Comparison of ENCODE assay signal across 6 cellular contexts in genomic region chr19:16541526-16542044, GRCh38. TPM values are rescaled to one million over a fixed set of nuclear protein-coding genes. Genes with fewer than 3 reads are reported as not detected.
DNase-seq lines count a peak whose midpoint lies in the region; ATAC-seq and TF ChIP-seq lines count a peak whose summit lies in the region.

No MANE protein-coding gene starts in this region.

- peak; percentile 16 for DNase-seq in activated naive CD4-positive, alpha-beta T cell treated with Interleukin-2 at 50 U/mL for 16 hours
- no peak for DNase-seq in activated naive CD4-positive, alpha-beta T cell (lab: John Stamatoyannopoulos, UW)
- DNase-seq in activated CD8-positive, alpha-beta T cell treated with anti-CD3 and anti-CD28 coated beads, Interleukin-2, amount 10 ng/mL, durations not matched to agents 7 days and 5 days = peak; percentile 47
- DNase-seq in lower leg skin (ENCODE audit: low spot score in 2 of 2) (no peak), amygdala (lab: John Stamatoyannopoulos, UW) (no peak), NCI-H2081 (lab: John Stamatoyannopoulos, UW) (no peak)

- H3K4me1 Mint-ChIP-seq in activated CD8-positive, alpha-beta T cell treated with anti-CD3 and anti-CD28 coated beads, Interleukin-2, amount 10 ng/mL, durations not matched to agents 7 days and 5 days (ENCODE audit: low read depth) = peaks cover 57% of the 10 kb centered on the region

- peak overlapping the region; percentile 94 for H3K4me3 ChIP-seq in lower leg skin (ENCODE audit: low read depth, poor library complexity, severe bottlenecking)

- TF ChIP-seq POLR2A in lower leg skin (IDR thresholded peaks at IDR 0.05) = no peak

- no peak for TF ChIP-seq CTCF in lower leg skin (IDR thresholded peaks at IDR 0.05)

- H3K9me3 Mint-ChIP-seq in activated CD8-positive, alpha-beta T cell treated with anti-CD3 and anti-CD28 coated beads, Interleukin-2, amount 10 ng/mL, durations not matched to agents 7 days and 5 days (ENCODE audit: insufficient read depth) = no peaks in the 10 kb centered on the region

- intact Hi-C loops in lower leg skin (cut with DNase I; ENCODE audit: low total_unique reads) = no loop called here

- CTCF ChIA-PET in activated CD8-positive, alpha-beta T cell treated with anti-CD3 and anti-CD28 coated beads, Interleukin-2, amount 10 ng/mL, durations not matched to agents 7 days and 5 days (lab: Charles Lee) = interaction anchor here (1.1 kb wide), 1 partner anchor 45 kb away, joined by 4 read pairs; the partner anchor contains the start of genes C19orf44 and CALR3

- peak; percentile 9 for ATAC-seq in activated CD8-positive, alpha-beta T cell treated with anti-CD3 and anti-CD28 coated beads, Interleukin-2, amount 10 ng/mL, durations not matched to agents 7 days and 5 days

- H3K27me3 Mint-ChIP-seq in activated CD8-positive, alpha-beta T cell treated with anti-CD3 and anti-CD28 coated beads, Interleukin-2, amount 10 ng/mL, durations not matched to agents 7 days and 5 days (ENCODE audit: low read depth) = no peaks in the 10 kb centered on the region

- 0 to 1% methylated on average over 22 to 29 of the region's 29 CpGs for WGBS in lower leg skin, 2 donors

- H3K4me3 Mint-ChIP-seq in activated CD8-positive, alpha-beta T cell treated with anti-CD3 and anti-CD28 coated beads, Interleukin-2, amount 10 ng/mL, durations not matched to agents 7 days and 5 days = peak overlapping the region; percentile 85

- H3K36me3 Mint-ChIP-seq in activated CD8-positive, alpha-beta T cell treated with anti-CD3 and anti-CD28 coated beads, Interleukin-2, amount 10 ng/mL, durations not matched to agents 7 days and 5 days (ENCODE audit: low read depth) = peaks cover 53% of the 10 kb centered on the region

- POLR2A ChIA-PET in activated CD8-positive, alpha-beta T cell treated with anti-CD3 and anti-CD28 coated beads, Interleukin-2, amount 10 ng/mL, durations not matched to agents 7 days and 5 days (lab: Charles Lee) = interaction anchor here (0.7 to 1.6 kb wide), 6 partner anchors 25 to 87 kb away, joined by 3 to 7 read pairs (median 3); partner anchors contain the start of gene MED26

- H3K27ac Mint-ChIP-seq in activated CD8-positive, alpha-beta T cell treated with anti-CD3 and anti-CD28 coated beads, Interleukin-2, amount 10 ng/mL, durations not matched to agents 7 days and 5 days = peak overlapping the region; percentile 69

RNA-seq across cellular contexts. Expression of gene CHERP, which starts 0.7 kb away (rescaled TPM):
- total RNA-seq in activated CD8-positive, alpha-beta T cell treated with anti-CD3 and anti-CD28 coated beads, Interleukin-2, amount 10 ng/mL, durations not matched to agents 7 days and 5 days = 10 to 100 TPM; 60.0 to 60.8 TPM
- 10 to 100 TPM in 3 of 4 donors, 1 to 10 TPM in 1; 9.7 to 32.7 (median 12.6) TPM for total RNA-seq in lower leg skin

RNA-seq across cellular contexts. Expression of gene SLC35E1, which starts 30.6 kb away (rescaled TPM):
- total RNA-seq in activated CD8-positive, alpha-beta T cell treated with anti-CD3 and anti-CD28 coated beads, Interleukin-2, amount 10 ng/mL, durations not matched to agents 7 days and 5 days = 10 to 100 TPM; 55.6 to 61.9 TPM
- total RNA-seq in lower leg skin = 10 to 100 TPM; 30.7 to 43.2 (median 39.2) TPM

RNA-seq across cellular contexts. Expression of gene C19orf44, which starts 45.4 kb away (rescaled TPM):
- 1 to 10 TPM; 3.0 to 3.1 TPM for total RNA-seq in activated CD8-positive, alpha-beta T cell treated with anti-CD3 and anti-CD28 coated beads, Interleukin-2, amount 10 ng/mL, durations not matched to agents 7 days and 5 days
- total RNA-seq in lower leg skin = 1 to 10 TPM; 3.7 to 5.0 (median 4.8) TPM

RNA-seq across cellular contexts. Expression of gene CALR3, which starts 45.6 kb away (rescaled TPM):
- total RNA-seq in activated CD8-positive, alpha-beta T cell treated with anti-CD3 and anti-CD28 coated beads, Interleukin-2, amount 10 ng/mL, durations not matched to agents 7 days and 5 days = not detected
- not detected for total RNA-seq in lower leg skin

Comparison
In these comparisons a context has a peak if more than half of its experiments do, and no peak if none do; other contexts are left out.
1. DNase-seq: peak in activated naive CD4-positive, alpha-beta T cell treated with Interleukin-2 at 50 U/mL for 16 hours (single experiment) and activated CD8-positive, alpha-beta T cell treated with anti-CD3 and anti-CD28 coated beads, Interleukin-2, amount 10 ng/mL, durations not matched to agents 7 days and 5 days (single experiment); none in activated naive CD4-positive, alpha-beta T cell (0 of 4), lower leg skin (0 of 2), amygdala (0 of 56) and NCI-H2081 (0 of 2).